In genomic region chr14:22070119-22070982, GRCh38 we compare ENCODE assay signal across 8 cellular contexts.
DNase-seq lines count a peak whose midpoint lies in the region; ATAC-seq and TF ChIP-seq lines count a peak whose summit lies in the region.

No MANE protein-coding gene starts in this region.

- H3K27me3 ChIP-seq in left ventricle myocardium inferior (ENCODE audit: low read depth), result peaks cover 8% of the 10 kb centered on the region

- TF ChIP-seq CTCF in left ventricle myocardium inferior (IDR thresholded peaks at IDR 0.05; ENCODE audit: borderline replicate concordance), result no peak

- no peaks in the 10 kb centered on the region for H3K36me3 ChIP-seq in left ventricle myocardium inferior

- peaks cover 11% of the 10 kb centered on the region for H3K4me1 ChIP-seq in left ventricle myocardium inferior

- peaks cover 5% of the 10 kb centered on the region for H3K9me3 ChIP-seq in left ventricle myocardium inferior (replicated peaks)

- intact Hi-C loops in left ventricle myocardium inferior (cut with micrococcal nuclease), result no loop called here

- DNase-seq in NCI-H748 (lab: John Stamatoyannopoulos, UW; ENCODE audit: unreplicated experiment) (peak; percentile 1), NCI-H748 treated with DMSO at 0.1 percent for 48 hours (lab: John Stamatoyannopoulos, UW) (no peak), left ventricle myocardium inferior (peak; percentile 46), foreskin melanocyte (no peak), NCI-H146 treated with DMSO at 0.1 percent for 48 hours (lab: John Stamatoyannopoulos, UW; ENCODE audit: unreplicated experiment) (no peak)
- peak; percentile 57 for DNase-seq in activated CD8-positive, alpha-beta memory T cell treated with anti-CD3 and anti-CD28 coated beads, Interleukin-2, amount 50 U/mL, for 48 hours
- DNase-seq in stimulated activated naive CD4-positive, alpha-beta T cell (lab: John Stamatoyannopoulos, UW), result peak; percentile 27 to 68 (median 57)

- peak; percentile 39 for ATAC-seq in HG03521 (IDR thresholded peaks at IDR 0.05; ENCODE audit: unreplicated experiment)

- H3K27ac ChIP-seq in left ventricle myocardium inferior (replicated peaks), result peak overlapping the region; percentile 69

- H3K4me3 ChIP-seq in left ventricle myocardium inferior, result peak overlapping the region; percentile 37

Comparison
In these comparisons a context has a peak if more than half of its experiments do, and no peak if none do; other contexts are left out.
1. DNase-seq: peak in NCI-H748 (single experiment), activated CD8-positive, alpha-beta memory T cell treated with anti-CD3 and anti-CD28 coated beads, Interleukin-2, amount 50 U/mL, for 48 hours (single experiment), left ventricle myocardium inferior (single experiment) and stimulated activated naive CD4-positive, alpha-beta T cell (6 of 6); none in NCI-H748 treated with DMSO at 0.1 percent for 48 hours (single experiment), foreskin melanocyte (single experiment) and NCI-H146 treated with DMSO at 0.1 percent for 48 hours (single experiment).